ENCODE assay signal across 28 cellular contexts in the genomic region with DNA sequence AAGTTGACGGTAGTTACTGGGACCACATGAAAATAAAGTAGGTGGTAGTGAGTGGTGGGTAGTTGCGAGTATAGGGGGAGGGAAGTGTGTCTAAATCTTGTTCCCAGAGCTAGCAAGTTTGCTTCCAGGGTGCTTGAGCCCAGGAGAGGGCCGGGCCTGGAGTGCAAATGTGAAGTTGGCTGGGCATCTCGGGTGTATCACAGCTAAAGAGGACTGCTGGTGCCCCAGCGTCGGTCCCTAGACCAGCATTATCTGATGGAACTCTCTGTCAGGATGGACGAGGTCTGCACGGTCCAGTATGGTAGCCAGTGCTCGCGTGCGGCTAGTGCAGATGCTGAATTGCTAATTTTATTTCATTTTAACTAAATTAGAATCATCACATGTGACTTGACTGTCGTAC.
"Had no signal": no experiment of that assay in that cellular context is flagged by ENCODE, and none has a peak within 500 bp of the region (broad histone marks: within the 10 kb centered on the region; RNA-seq: fewer than 3 reads in every experiment).

No MANE protein-coding gene starts in this region.

- H3K27ac ChIP-seq: brain microvascular endothelial cell, RWPE1, WERI-Rb-1 had no signal

- H3K27me3 ChIP-seq: brain microvascular endothelial cell had no signal

- ATAC-seq: PC-3, Right ventricle myocardium inferior had no signal

- H3K9me3 Mint-ChIP-seq: activated CD8-positive, alpha-beta T cell treated with anti-CD3 and anti-CD28 coated beads for 36 hours; activated naive CD4-positive, alpha-beta T cell treated with anti-CD3 and anti-CD28 coated beads for 36 hours; activated naive CD8-positive, alpha-beta T cell treated with anti-CD3 and anti-CD28 coated beads for 36 hours; activated T-cell treated with anti-CD3 and anti-CD28 coated beads, Interleukin-2, amount 50 U/mL, for 24 hours; activated T-helper 2 cell treated with anti-CD3 and anti-CD28 coated beads, Interferon-gamma antibody, Interleukin-2, Interleukin-4, amounts not matched to agents 10 μg/mL and 5 μg/mL and 100 μg/mL, durations not matched to agents 14 hours and 24 hours and 36 hours had no signal

- H3K27ac Mint-ChIP-seq: activated CD8-positive, alpha-beta T cell treated with anti-CD3 and anti-CD28 coated beads for 36 hours; activated naive CD4-positive, alpha-beta T cell treated with anti-CD3 and anti-CD28 coated beads for 36 hours; activated naive CD8-positive, alpha-beta T cell treated with anti-CD3 and anti-CD28 coated beads for 36 hours; activated T-cell treated with anti-CD3 and anti-CD28 coated beads, Interleukin-2, amount 50 U/mL, for 24 hours; activated T-helper 2 cell treated with anti-CD3 and anti-CD28 coated beads, Interferon-gamma antibody, Interleukin-2, Interleukin-4, amounts not matched to agents 10 μg/mL and 5 μg/mL and 100 μg/mL, durations not matched to agents 14 hours and 24 hours and 36 hours had no signal

- DNase-seq: activated CD4-positive, alpha-beta T cell treated with anti-CD3 and anti-CD28 coated beads for 1 hour; activated CD4-positive, alpha-beta T cell treated with anti-CD3 and anti-CD28 coated beads, Interleukin-2, amount 50 U/mL, for 4 hours; activated CD4-positive, CD25-positive, alpha-beta regulatory T cell; activated gamma-delta T cell treated with Interleukin-2 at 50 U/mL for 16 hours; amniotic stem cell; brain microvascular endothelial cell; central memory CD4-positive, alpha-beta T cell; NCI-H1092 treated with DMSO at 0.1 percent for 48 hours; NCI-H1417; NCI-H146; NCI-H187; NCI-H2029 treated with DMSO at 0.1 percent for 48 hours; NCI-H2107; NCI-H2171; NCI-H510A; NCI-H748 treated with DMSO at 0.1 percent for 48 hours; NK-92 treated with Interleukin-12 subunit alpha and Interleukin-12 subunit beta, amount 100 ng/mL, for 24 hours; T1000 had no signal

- FAIRE-seq: RCC 7860 had no signal

- H3K36me3 Mint-ChIP-seq: activated naive CD8-positive, alpha-beta T cell treated with anti-CD3 and anti-CD28 coated beads for 36 hours had no signal

- H3K4me3 Mint-ChIP-seq: activated CD8-positive, alpha-beta T cell treated with anti-CD3 and anti-CD28 coated beads for 36 hours; activated naive CD4-positive, alpha-beta T cell treated with anti-CD3 and anti-CD28 coated beads for 36 hours; activated naive CD8-positive, alpha-beta T cell treated with anti-CD3 and anti-CD28 coated beads for 36 hours; activated T-cell treated with anti-CD3 and anti-CD28 coated beads, Interleukin-2, amount 50 U/mL, for 24 hours had no signal

- H3K36me3 ChIP-seq: brain microvascular endothelial cell, WERI-Rb-1 had no signal
